In genomic region chr12:47811070-47811391, GRCh38 we compare ENCODE assay signal across 7 cellular contexts. TPM values are rescaled to one million over a fixed set of nuclear protein-coding genes. Genes with fewer than 3 reads are reported as not detected.
DNase-seq lines count a peak whose midpoint lies in the region; ATAC-seq and TF ChIP-seq lines count a peak whose summit lies in the region.

No MANE protein-coding gene starts in this region.

- CTCF ChIA-PET in GM10248 (lab: Yijun Ruan, JAX), result interaction anchor here (2.0 to 31.1 kb wide), 3 partner anchors 13 to 69 kb away, joined by 14 to 685 read pairs (median 21); no protein-coding TSS in a partner anchor
- CTCF ChIA-PET in Calu3 (lab: Charles Lee), result no interaction called here

- peaks cover 100% of the 10 kb centered on the region for H3K36me3 Mint-ChIP-seq in activated T-helper 17 cell treated with anti-CD3 and anti-CD28 coated beads, Interleukin-2, amount 50 U/mL, for 72 hours (ENCODE audit: low read depth)
- H3K36me3 Mint-ChIP-seq in immature natural killer cell, result no peaks in the 10 kb centered on the region
- no peaks in the 10 kb centered on the region for H3K36me3 Mint-ChIP-seq in Calu3 (ENCODE audit: insufficient read depth, unreplicated experiment)

- ATAC-seq in activated T-helper 17 cell treated with anti-CD3 and anti-CD28 coated beads, Interleukin-2, amount 50 U/mL, for 72 hours (replicated peaks), result no peak
- no peak for ATAC-seq in stimulated activated naive CD8-positive, alpha-beta T cell treated with anti-CD3 and anti-CD28 coated beads, Interleukin-15, amount 100 ng/mL, for 72 hours

- H3K9me3 ChIP-seq in KOPT-K1 (ENCODE audit: insufficient read depth, low read length, poor library complexity, severe bottlenecking), result no peaks in the 10 kb centered on the region

- POLR2A ChIA-PET in GM10248 (lab: Yijun Ruan, JAX), result no interaction called here

- no peak for TF ChIP-seq CTCF in GM10248 (IDR thresholded peaks at IDR 0.05; ENCODE audit: control extremely low read depth, extremely low read depth, low read depth, missing control alignments)
- no peak for TF ChIP-seq CTCF in Calu3 (IDR thresholded peaks at IDR 0.05; ENCODE audit: unreplicated experiment)

- H3K27me3 Mint-ChIP-seq in activated T-helper 17 cell treated with anti-CD3 and anti-CD28 coated beads, Interleukin-2, amount 50 U/mL, for 72 hours, result no peaks in the 10 kb centered on the region
- H3K27me3 Mint-ChIP-seq in immature natural killer cell (ENCODE audit: low read depth in 3 of 3) (peaks cover 7 to 17% (median 8%) of the 10 kb centered on the region in 3 donors), Calu3 (ENCODE audit: unreplicated experiment) (no peaks in the 10 kb centered on the region)
- H3K27me3 Mint-ChIP-seq in stimulated activated naive CD8-positive, alpha-beta T cell treated with anti-CD3 and anti-CD28 coated beads, Interleukin-15, amount 100 ng/mL, for 72 hours, result no peaks in the 10 kb centered on the region

- peaks cover 42% of the 10 kb centered on the region for H3K4me1 Mint-ChIP-seq in activated T-helper 17 cell treated with anti-CD3 and anti-CD28 coated beads, Interleukin-2, amount 50 U/mL, for 72 hours
- H3K4me1 Mint-ChIP-seq in immature natural killer cell (peaks cover 98 to 100% of the 10 kb centered on the region in 2 donors), Calu3 (ENCODE audit: low read depth, unreplicated experiment) (peaks cover 44% of the 10 kb centered on the region)
- peaks cover 96% of the 10 kb centered on the region for H3K4me1 Mint-ChIP-seq in stimulated activated naive CD8-positive, alpha-beta T cell treated with anti-CD3 and anti-CD28 coated beads, Interleukin-15, amount 100 ng/mL, for 72 hours

- peaks cover 20% of the 10 kb centered on the region for H3K36me3 ChIP-seq in KOPT-K1 (ENCODE audit: insufficient read depth, low read length)

- no peaks in the 10 kb centered on the region for H3K9me3 Mint-ChIP-seq in activated T-helper 17 cell treated with anti-CD3 and anti-CD28 coated beads, Interleukin-2, amount 50 U/mL, for 72 hours
- H3K9me3 Mint-ChIP-seq in immature natural killer cell (no peaks in the 10 kb centered on the region), Calu3 (ENCODE audit: low read depth, unreplicated experiment) (no peaks in the 10 kb centered on the region)
- H3K9me3 Mint-ChIP-seq in stimulated activated naive CD8-positive, alpha-beta T cell treated with anti-CD3 and anti-CD28 coated beads, Interleukin-15, amount 100 ng/mL, for 72 hours, result peaks cover 6 to 7% of the 10 kb centered on the region in 2 donors

- H3K27ac Mint-ChIP-seq in activated T-helper 17 cell treated with anti-CD3 and anti-CD28 coated beads, Interleukin-2, amount 50 U/mL, for 72 hours, result peak overlapping the region; percentile 97
- H3K27ac Mint-ChIP-seq in immature natural killer cell (peak overlapping the region; percentile 91 to 98 (median 96)), Calu3 (ENCODE audit: unreplicated experiment) (no peak overlapping the region)
- H3K27ac Mint-ChIP-seq in stimulated activated naive CD8-positive, alpha-beta T cell treated with anti-CD3 and anti-CD28 coated beads, Interleukin-15, amount 100 ng/mL, for 72 hours, result peak overlapping the region; percentile 24 to 94

- H3K27ac ChIP-seq in KOPT-K1 (ENCODE audit: low read depth, low read length, poor library complexity, severe bottlenecking), result peak overlapping the region; percentile 95

- DNase-seq in immature natural killer cell (no peak), GM10248 (ENCODE audit: extremely low spot score) (no peak), Calu3 (no peak), DMS153 treated with DMSO at 0.1 percent for 48 hours (lab: John Stamatoyannopoulos, UW; ENCODE audit: unreplicated experiment) (no peak)
- no peak for DNase-seq in stimulated activated naive CD8-positive, alpha-beta T cell treated with anti-CD3 and anti-CD28 coated beads, Interleukin-15, amount 100 ng/mL, for 72 hours

- no TSS peak for BruUV-seq in Calu3 (replicated peaks; lab: Mats Ljungman, UMichigan)

- peak overlapping the region; percentile 97 for H3K4me3 Mint-ChIP-seq in activated T-helper 17 cell treated with anti-CD3 and anti-CD28 coated beads, Interleukin-2, amount 50 U/mL, for 72 hours
- H3K4me3 Mint-ChIP-seq in immature natural killer cell (peak overlapping the region; percentile 66 to 89 (median 78)), Calu3 (ENCODE audit: low read depth, unreplicated experiment) (no peak overlapping the region)
- H3K4me3 Mint-ChIP-seq in stimulated activated naive CD8-positive, alpha-beta T cell treated with anti-CD3 and anti-CD28 coated beads, Interleukin-15, amount 100 ng/mL, for 72 hours, result peak overlapping the region; percentile 90 to 95

- intact Hi-C loops in Calu3 (cut with micrococcal nuclease; ENCODE audit: unreplicated experiment), result no loop called here

RNA-seq across cellular contexts. Expression of gene HDAC7, which starts 8.7 kb away (rescaled TPM):
- 100 to 1,000 TPM; 163 to 471 TPM for total RNA-seq in activated T-helper 17 cell treated with anti-CD3 and anti-CD28 coated beads, Interleukin-2, amount 50 U/mL, for 72 hours
- polyA plus RNA-seq in immature natural killer cell, result 10 to 100 TPM in 2 of 3 donors, 1 to 10 TPM in 1; 5.9 to 29.1 (median 11.5) TPM
- 41.8 and 44.0 TPM in 2 replicates for total RNA-seq in Calu3 (2022)

RNA-seq across cellular contexts. Expression of gene SLC48A1, which starts 38.0 kb away (rescaled TPM):
- 1 to 10 TPM; 6.7 to 8.2 TPM for total RNA-seq in activated T-helper 17 cell treated with anti-CD3 and anti-CD28 coated beads, Interleukin-2, amount 50 U/mL, for 72 hours
- 1 to 10 TPM in 2 of 3 donors, under 1 TPM in 1; 0.54 to 5.6 (median 3.1) TPM for polyA plus RNA-seq in immature natural killer cell
- total RNA-seq in Calu3 (2022), result 17.0 and 17.2 TPM in 2 replicates

RNA-seq across cellular contexts. Expression of gene RAPGEF3, which starts 52.4 kb away (rescaled TPM):
- total RNA-seq in activated T-helper 17 cell treated with anti-CD3 and anti-CD28 coated beads, Interleukin-2, amount 50 U/mL, for 72 hours, result 1 to 10 TPM; 1.4 to 8.4 TPM
- under 1 TPM in 1 of 3 donors, not detected in 2; 0.25 TPM for polyA plus RNA-seq in immature natural killer cell
- 8.2 and 11.0 TPM in 2 replicates for total RNA-seq in Calu3 (2022)
